In the genomic region with DNA sequence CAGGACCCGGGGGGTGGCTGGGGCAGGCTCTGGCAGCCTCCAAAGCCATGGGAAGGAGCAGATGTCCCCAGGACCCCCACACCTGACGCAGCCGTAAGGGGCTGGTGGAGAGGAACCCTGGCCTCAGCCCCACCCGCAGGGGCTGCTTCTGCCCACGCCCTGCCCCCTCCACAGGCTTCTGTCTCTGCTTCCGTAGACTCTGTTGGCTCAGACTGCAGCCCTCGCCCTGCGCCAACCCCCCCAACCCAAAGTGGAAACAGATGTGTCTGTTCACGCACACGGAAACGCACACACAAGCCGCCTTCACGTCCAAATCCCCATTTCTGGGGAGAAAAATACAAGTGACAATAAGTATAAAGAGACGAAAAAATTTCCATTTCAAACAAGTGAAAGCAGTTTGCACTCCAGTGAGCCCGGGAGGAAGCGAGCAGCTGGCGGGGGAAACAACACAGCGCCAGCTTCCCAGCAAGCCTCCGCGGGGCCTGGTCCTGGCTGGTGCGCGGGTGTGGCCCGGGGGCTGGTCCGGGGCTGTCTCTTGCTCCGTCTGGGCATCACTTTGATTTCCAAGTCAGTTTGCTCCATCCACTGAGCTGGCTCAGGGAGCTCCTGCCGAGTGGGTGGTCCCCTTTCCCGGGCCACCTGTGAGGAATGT, we compare ENCODE assay signal across 10 cellular contexts. TPM values are rescaled to one million over a fixed set of nuclear protein-coding genes. Genes with fewer than 3 reads are reported as not detected.
DNase-seq lines count a peak whose midpoint lies in the region; ATAC-seq lines count a peak whose summit lies in the region.
"Had no signal": no experiment of that assay in that cellular context is flagged by ENCODE, and none has a peak within 500 bp of the region (broad histone marks: within the 10 kb centered on the region; RNA-seq: fewer than 3 reads in every experiment).

No MANE protein-coding gene starts in this region.

- intact Hi-C loops in left ventricle myocardium superior (cut with micrococcal nuclease) = no loop called here

- CTCF ChIA-PET in T-cell (lab: Charles Lee) = interaction anchor here in 1 of 2 donors (0.6 kb wide), 1 partner anchor 988 kb away, joined by 3 read pairs; no protein-coding TSS in a partner anchor

- no peaks in the 10 kb centered on the region for H3K9me3 ChIP-seq in skeletal muscle satellite cell (replicated peaks; ENCODE audit: low read length)

- no peak overlapping the region for H3K27ac Mint-ChIP-seq in T-cell
- H3K27ac Mint-ChIP-seq: activated CD8-positive, alpha-beta memory T cell treated with anti-CD3 and anti-CD28 coated beads, Interleukin-2, amount 10 ng/mL, durations not matched to agents 7 days and 5 days had no signal

- peaks cover 45% of the 10 kb centered on the region for H3K27me3 ChIP-seq in skeletal muscle satellite cell (ENCODE audit: control insufficient read depth, insufficient read depth, low read length)

- H3K4me1 ChIP-seq in skeletal muscle satellite cell (ENCODE audit: control insufficient read depth, insufficient read depth, low read length) = peaks cover 11% of the 10 kb centered on the region

- POLR2A ChIA-PET in T-cell (lab: Charles Lee) = no interaction called here

- ATAC-seq in T-cell (replicated peaks in 1 of 4) (peak in 3 of 4 experiments; percentile 29 to 47 (median 46)), left ventricle myocardium superior (peak; percentile 54), GM21381 (IDR thresholded peaks at IDR 0.05; ENCODE audit: unreplicated experiment) (no peak), GM18858 (IDR thresholded peaks at IDR 0.05; ENCODE audit: unreplicated experiment) (no peak)
- ATAC-seq: activated CD8-positive, alpha-beta memory T cell treated with anti-CD3 and anti-CD28 coated beads, Interleukin-2, amount 10 ng/mL, durations not matched to agents 7 days and 5 days had no signal

- no peaks in the 10 kb centered on the region for H3K36me3 Mint-ChIP-seq in T-cell
- H3K36me3 Mint-ChIP-seq: activated CD8-positive, alpha-beta memory T cell treated with anti-CD3 and anti-CD28 coated beads, Interleukin-2, amount 10 ng/mL, durations not matched to agents 7 days and 5 days had no signal

- H3K4me3 Mint-ChIP-seq in T-cell = peak overlapping the region; percentile 36 to 57 (median 41)
- H3K4me3 Mint-ChIP-seq: activated CD8-positive, alpha-beta memory T cell treated with anti-CD3 and anti-CD28 coated beads, Interleukin-2, amount 10 ng/mL, durations not matched to agents 7 days and 5 days had no signal

- peak overlapping the region; percentile 55 for H3K9ac ChIP-seq in skeletal muscle satellite cell (ENCODE audit: low read depth, low read length)

- peaks cover 0 to 7% of the 10 kb centered on the region in 2 donors for H3K27me3 Mint-ChIP-seq in T-cell

- H3K9me3 Mint-ChIP-seq in T-cell = no peaks in the 10 kb centered on the region

- H3K4me3 ChIP-seq in skeletal muscle satellite cell (ENCODE audit: low read length) = peak overlapping the region; percentile 57

- H3K4me2 ChIP-seq in skeletal muscle satellite cell (ENCODE audit: low read length) = peak overlapping the region; percentile 77

- peaks cover 0 to 3% (median 3%) of the 10 kb centered on the region in 3 donors for H3K4me1 Mint-ChIP-seq in T-cell
- H3K4me1 Mint-ChIP-seq: activated CD8-positive, alpha-beta memory T cell treated with anti-CD3 and anti-CD28 coated beads, Interleukin-2, amount 10 ng/mL, durations not matched to agents 7 days and 5 days had no signal

- DNase-seq in EH (ENCODE audit: low read depth) (peak; percentile 32), T-cell (no peak), left ventricle myocardium superior (peak; percentile 57), hippocampal formation (lab: John Stamatoyannopoulos, UW) (no peak), COR-L47 (lab: John Stamatoyannopoulos, UW) (no peak)
- DNase-seq: activated CD8-positive, alpha-beta memory T cell treated with anti-CD3 and anti-CD28 coated beads, Interleukin-2, amount 10 ng/mL, durations not matched to agents 7 days and 5 days; effector memory CD4-positive, alpha-beta T cell had no signal

- no peaks in the 10 kb centered on the region for H3K36me3 ChIP-seq in skeletal muscle satellite cell (ENCODE audit: insufficient read depth, low read length)

RNA-seq across cellular contexts. Expression of a gene that starts 32.6 kb away (rescaled TPM):
- total RNA-seq in T-cell (10 to 100 TPM in 4 of 5 donors, 1 to 10 TPM in 1; 5.6 to 17.7 (median 14.5) TPM), left ventricle myocardium superior (90.8 TPM)
- 9.9 and 16.6 TPM in 2 replicates for total RNA-seq in skeletal muscle satellite cell (2012; rRNA removed)

Comparison
In these comparisons a context has a peak if more than half of its experiments do, and no peak if none do; other contexts are left out.
1. DNase-seq: peak in EH (single experiment) and left ventricle myocardium superior (single experiment); none in T-cell (0 of 34), hippocampal formation (0 of 2) and COR-L47 (single experiment).
2. ATAC-seq: peak in T-cell (3 of 4) and left ventricle myocardium superior (single experiment); none in GM21381 (single experiment) and GM18858 (single experiment).